26 cellular contexts compared by ENCODE assay signal in genomic region chr9:84125046-84125445, GRCh38.
"Had no signal": no experiment of that assay in that cellular context is flagged by ENCODE, and none has a peak within 500 bp of the region (broad histone marks: within the 10 kb centered on the region; RNA-seq: fewer than 3 reads in every experiment).

No MANE protein-coding gene starts in this region.

- H3K27me3 ChIP-seq: ascending aorta, body of pancreas, SJSA1 had no signal

- H3K27ac Mint-ChIP-seq: activated CD8-positive, alpha-beta T cell treated with anti-CD3 and anti-CD28 coated beads, Interleukin-2, amount 10 ng/mL, durations not matched to agents 7 days and 5 days; activated naive CD4-positive, alpha-beta T cell treated with anti-CD3 and anti-CD28 coated beads, Interleukin-2, amount 50 U/mL, for 72 hours; activated naive CD8-positive, alpha-beta T cell treated with anti-CD3 and anti-CD28 coated beads, Interleukin-2, amount 50 U/mL, for 24 hours; T-helper 1 cell treated with Interleukin-12 subunit alpha and Interleukin-12 subunit beta and Interleukin-4 antibody, amounts not matched to agents 30 μg/mL and 1 μg/mL, for 36 hours; WTC11 had no signal

- H3K4me1 Mint-ChIP-seq: activated naive CD8-positive, alpha-beta T cell treated with anti-CD3 and anti-CD28 coated beads, Interleukin-2, amount 50 U/mL, for 24 hours had no signal

- ATAC-seq: activated CD8-positive, alpha-beta T cell treated with anti-CD3 and anti-CD28 coated beads, Interleukin-2, amount 10 ng/mL, durations not matched to agents 7 days and 5 days; activated naive CD4-positive, alpha-beta T cell treated with anti-CD3 and anti-CD28 coated beads, Interleukin-2, amount 50 U/mL, for 72 hours; activated naive CD8-positive, alpha-beta T cell treated with anti-CD3 and anti-CD28 coated beads, Interleukin-2, amount 50 U/mL, for 24 hours; body of pancreas; PC-3; WTC11 had no signal

- DNase-seq: activated CD4-positive, alpha-beta T cell treated with anti-CD3 and anti-CD28 coated beads for 48 hours; activated CD4-positive, alpha-beta T cell treated with anti-CD3 and anti-CD28 coated beads, Interleukin-2, amount 50 U/mL, for 4 hours; activated CD4-positive, CD25-positive, alpha-beta regulatory T cell treated with anti-CD3 and anti-CD28 coated beads, Interleukin-2, amount 50 U/mL, for 72 hours; activated CD8-positive, alpha-beta memory T cell treated with anti-CD3 and anti-CD28 coated beads, Interleukin-2, amount 50 U/mL, for 48 hours; activated CD8-positive, alpha-beta T cell treated with anti-CD3 and anti-CD28 coated beads, Interleukin-2, amount 10 ng/mL, durations not matched to agents 7 days and 5 days; activated naive CD8-positive, alpha-beta T cell treated with anti-CD3 and anti-CD28 coated beads, Interleukin-2, amount 50 U/mL, for 24 hours; activated T-cell treated with anti-CD3 and anti-CD28 coated beads, Interleukin-2, amount 50 U/mL, for 1 hour; amniotic stem cell; body of pancreas; central memory CD4-positive, alpha-beta T cell; MM.1S; NCI-H1105; NCI-H1436; NCI-H1694 treated with DMSO at 0.1 percent for 48 hours; NCI-H2029 treated with DMSO at 0.1 percent for 48 hours; NCI-H446; NCI-H524; PC-3; SHP77 had no signal

- H3K27ac ChIP-seq: ascending aorta, body of pancreas, SJSA1 had no signal

- H3K4me1 ChIP-seq: ascending aorta had no signal

- H3K4me3 ChIP-seq: ascending aorta, body of pancreas, SJSA1 had no signal

- H3K9me3 Mint-ChIP-seq: activated naive CD4-positive, alpha-beta T cell treated with anti-CD3 and anti-CD28 coated beads, Interleukin-2, amount 50 U/mL, for 72 hours; activated naive CD8-positive, alpha-beta T cell treated with anti-CD3 and anti-CD28 coated beads, Interleukin-2, amount 50 U/mL, for 24 hours; T-helper 1 cell treated with Interleukin-12 subunit alpha and Interleukin-12 subunit beta and Interleukin-4 antibody, amounts not matched to agents 30 μg/mL and 1 μg/mL, for 36 hours; WTC11 had no signal

- H3K36me3 ChIP-seq: ascending aorta, SJSA1 had no signal

- FAIRE-seq: bronchial epithelial cell, RCC 7860 had no signal

- H3K36me3 Mint-ChIP-seq: activated naive CD4-positive, alpha-beta T cell treated with anti-CD3 and anti-CD28 coated beads, Interleukin-2, amount 50 U/mL, for 72 hours; WTC11 had no signal

- H3K4me3 Mint-ChIP-seq: activated CD8-positive, alpha-beta T cell treated with anti-CD3 and anti-CD28 coated beads, Interleukin-2, amount 10 ng/mL, durations not matched to agents 7 days and 5 days; activated naive CD8-positive, alpha-beta T cell treated with anti-CD3 and anti-CD28 coated beads, Interleukin-2, amount 50 U/mL, for 24 hours; T-helper 1 cell treated with Interleukin-12 subunit alpha and Interleukin-12 subunit beta and Interleukin-4 antibody, amounts not matched to agents 30 μg/mL and 1 μg/mL, for 36 hours; WTC11 had no signal

- H3K9me3 ChIP-seq: ascending aorta, body of pancreas, SJSA1 had no signal
